Comparison of ENCODE assay signal across 19 cellular contexts in genomic region chr11:28702450-28702790, GRCh38.
"Had no signal": no experiment of that assay in that cellular context is flagged by ENCODE, and none has a peak within 500 bp of the region (broad histone marks: within the 10 kb centered on the region; RNA-seq: fewer than 3 reads in every experiment).

No MANE protein-coding gene starts in this region.

- H3K4me3 ChIP-seq: left lung, neural progenitor cell, pancreas, skin epidermis, thyroid gland had no signal

- H3K9ac ChIP-seq: neural progenitor cell had no signal

- H3K27ac Mint-ChIP-seq: activated T-helper 1 cell treated with anti-CD3 and anti-CD28 coated beads, Interleukin-12 subunit alpha, Interleukin-12 subunit beta, Interleukin-2, Interleukin-4 antibody, amounts not matched to agents 30 ng/mL and 10 ng/mL and 1 ng/mL, durations not matched to agents 14 hours and 24 hours and 36 hours; endodermal cell; neural progenitor cell; stimulated activated naive B cell treated with anti-CD40 and anti-IgM and Interleukin-4, amounts not matched to agents 10 μg/mL and 1 μg/mL and 100 μg/mL, for 72 hours had no signal

- H3K27me3 ChIP-seq: left lung, neural progenitor cell, pancreas, thyroid gland had no signal

- H3K9me3 ChIP-seq: left lung, pancreas, thyroid gland had no signal

- H3K4me2 ChIP-seq: neural progenitor cell had no signal

- H3K4me3 Mint-ChIP-seq: activated T-helper 1 cell treated with anti-CD3 and anti-CD28 coated beads, Interleukin-12 subunit alpha, Interleukin-12 subunit beta, Interleukin-2, Interleukin-4 antibody, amounts not matched to agents 30 ng/mL and 10 ng/mL and 1 ng/mL, durations not matched to agents 14 hours and 24 hours and 36 hours; endodermal cell; naive B cell; neural progenitor cell; stimulated activated naive B cell treated with anti-CD40 and anti-IgM and Interleukin-4, amounts not matched to agents 10 μg/mL and 1 μg/mL and 100 μg/mL, for 72 hours had no signal

- H3K36me3 ChIP-seq: left lung, neural progenitor cell, pancreas, thyroid gland had no signal

- H3K27ac ChIP-seq: left lung, neural progenitor cell, pancreas, skin epidermis, thyroid gland had no signal

- H3K27me3 Mint-ChIP-seq: naive B cell; stimulated activated naive B cell treated with anti-CD40 and anti-IgM and Interleukin-4, amounts not matched to agents 10 μg/mL and 1 μg/mL and 100 μg/mL, for 72 hours had no signal

- H3K4me1 Mint-ChIP-seq: naive B cell; neural progenitor cell; stimulated activated naive B cell treated with anti-CD40 and anti-IgM and Interleukin-4, amounts not matched to agents 10 μg/mL and 1 μg/mL and 100 μg/mL, for 72 hours had no signal

- H3K4me1 ChIP-seq: left lung, neural progenitor cell, pancreas, thyroid gland had no signal

- H3K36me3 Mint-ChIP-seq: naive B cell; neural progenitor cell; stimulated activated naive B cell treated with anti-CD40 and anti-IgM and Interleukin-4, amounts not matched to agents 10 μg/mL and 1 μg/mL and 100 μg/mL, for 72 hours had no signal

- ATAC-seq: activated CD4-positive, CD25-positive, alpha-beta regulatory T cell treated with anti-CD3 and anti-CD28 coated beads, Interleukin-2, amount 50 U/mL, for 24 hours; esophagus mucosa; stimulated activated naive B cell treated with anti-CD40 and anti-IgM and Interleukin-4, amounts not matched to agents 10 μg/mL and 1 μg/mL and 100 μg/mL, for 72 hours had no signal

- DNase-seq: activated naive CD4-positive, alpha-beta T cell treated with Interleukin-2 at 50 U/mL for 16 hours; anterior cingulate cortex; endodermal cell; hippocampal formation; kidney; left lung; naive B cell; retina; stimulated activated CD4-positive, alpha-beta T cell treated with anti-CD3 and anti-CD28 coated beads, Interleukin-15, amount 100 ng/mL, for 24 hours; stimulated activated CD4-positive, alpha-beta T cell treated with anti-CD3 and anti-CD28 coated beads, Interleukin-4, amount 100 ng/mL, for 1 hour; stimulated activated naive B cell treated with anti-CD40 and anti-IgM and Interleukin-4, amounts not matched to agents 10 μg/mL and 1 μg/mL and 100 μg/mL, for 72 hours; T-helper 9 cell; thyroid gland had no signal

- H3K9me3 Mint-ChIP-seq: activated T-helper 1 cell treated with anti-CD3 and anti-CD28 coated beads, Interleukin-12 subunit alpha, Interleukin-12 subunit beta, Interleukin-2, Interleukin-4 antibody, amounts not matched to agents 30 ng/mL and 10 ng/mL and 1 ng/mL, durations not matched to agents 14 hours and 24 hours and 36 hours; endodermal cell; neural progenitor cell had no signal

- H2AFZ ChIP-seq: neural progenitor cell had no signal
